16 cellular contexts compared by ENCODE assay signal in the genomic region with DNA sequence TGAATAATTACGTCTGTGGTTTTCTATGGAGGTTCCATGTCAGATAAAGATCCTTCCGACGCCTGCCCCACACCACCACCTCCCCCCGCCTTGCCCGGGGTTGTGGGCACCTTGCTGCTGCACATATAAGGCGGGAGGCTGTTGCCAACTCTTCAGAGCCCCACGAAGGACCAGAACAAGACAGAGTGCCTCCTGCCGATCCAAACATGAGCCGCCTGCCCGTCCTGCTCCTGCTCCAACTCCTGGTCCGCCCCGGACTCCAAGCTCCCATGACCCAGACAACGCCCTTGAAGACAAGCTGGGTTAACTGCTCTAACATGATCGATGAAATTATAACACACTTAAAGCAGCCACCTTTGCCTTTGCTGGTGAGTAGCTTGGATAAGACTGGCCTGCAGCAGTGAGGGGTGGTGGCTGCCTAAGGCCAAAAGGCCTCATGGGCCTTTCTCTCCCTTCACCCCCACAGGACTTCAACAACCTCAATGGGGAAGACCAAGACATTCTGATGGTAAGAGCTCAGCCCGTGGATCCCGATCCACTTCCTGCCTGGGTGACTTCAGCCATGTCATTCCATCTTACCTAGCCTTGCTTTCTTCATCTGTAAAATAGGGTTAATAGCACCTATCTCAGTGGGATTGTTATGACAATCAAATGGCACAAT. TPM values are rescaled to one million over a fixed set of nuclear protein-coding genes. Genes with fewer than 3 reads are reported as not detected.
A peak's percentile ranks its signal among the peaks of the same experiment; 100 is the strongest.
DNase-seq lines count a peak whose midpoint lies in the region; ATAC-seq, FAIRE-seq and TF ChIP-seq lines count a peak whose summit lies in the region.
"Had no signal": no experiment of that assay in that cellular context is flagged by ENCODE, and none has a peak within 500 bp of the region (broad histone marks: within the 10 kb centered on the region; RNA-seq: fewer than 3 reads in every experiment).

A gene with protein sequence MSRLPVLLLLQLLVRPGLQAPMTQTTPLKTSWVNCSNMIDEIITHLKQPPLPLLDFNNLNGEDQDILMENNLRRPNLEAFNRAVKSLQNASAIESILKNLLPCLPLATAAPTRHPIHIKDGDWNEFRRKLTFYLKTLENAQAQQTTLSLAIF (plus strand): TSS at position 155 of the 661 bp plus-strand sequence. CDS start 52 bp downstream, at position 207.

- intact Hi-C loops in activated CD4-positive, alpha-beta T cell treated with anti-CD3 and anti-CD28 coated beads for 36 hours (cut with DNase I, micrococcal nuclease) = no loop called here
- intact Hi-C loops in activated CD4-positive, alpha-beta T cell treated with anti-CD3 and anti-CD28 coated beads, Interleukin-2, amount 10 ng/mL, durations not matched to agents 24 days and 14 days (cut with micrococcal nuclease) = loop anchor here (5.0 kb wide), 2 partner anchors 248 to 638 kb away; no protein-coding TSS in a partner anchor

- POLR2A ChIA-PET in activated CD4-positive, alpha-beta T cell treated with anti-CD3 and anti-CD28 coated beads for 36 hours (lab: Charles Lee) = no interaction called here

- H3K4me1 Mint-ChIP-seq in activated CD4-positive, alpha-beta T cell treated with anti-CD3 and anti-CD28 coated beads for 36 hours = peaks cover 43% of the 10 kb centered on the region
- peaks cover 64% of the 10 kb centered on the region for H3K4me1 Mint-ChIP-seq in activated CD4-positive, alpha-beta T cell treated with anti-CD3 and anti-CD28 coated beads, Interleukin-2, amount 10 ng/mL, durations not matched to agents 24 days and 14 days
- H3K4me1 Mint-ChIP-seq in central memory CD8-positive, alpha-beta T cell = peaks cover 48% of the 10 kb centered on the region

- no peak for TF ChIP-seq POLR2A in GM12892 (IDR thresholded peaks at IDR 0.05; ENCODE audit: low read depth, low read length)

- H3K36me3 Mint-ChIP-seq in activated CD4-positive, alpha-beta T cell treated with anti-CD3 and anti-CD28 coated beads for 36 hours (ENCODE audit: low read depth) = no peaks in the 10 kb centered on the region
- no peaks in the 10 kb centered on the region for H3K36me3 Mint-ChIP-seq in activated CD4-positive, alpha-beta T cell treated with anti-CD3 and anti-CD28 coated beads, Interleukin-2, amount 10 ng/mL, durations not matched to agents 24 days and 14 days (ENCODE audit: low read depth)
- peaks cover 7% of the 10 kb centered on the region for H3K36me3 Mint-ChIP-seq in central memory CD8-positive, alpha-beta T cell (ENCODE audit: insufficient read depth)

- CTCF ChIA-PET in activated CD4-positive, alpha-beta T cell treated with anti-CD3 and anti-CD28 coated beads for 36 hours (lab: Charles Lee) = interaction anchor here (3.6 to 4.2 kb wide), 2 partner anchors 119 to 472 kb away, joined by 23 to 30 read pairs; no protein-coding TSS in a partner anchor

- no peak for FAIRE-seq in GM12892 (lab: Jason Lieb, UNC)
- FAIRE-seq: A204.1 had no signal

- no peak within 1 kb of the TSS for H3K27ac Mint-ChIP-seq in activated CD4-positive, alpha-beta T cell treated with anti-CD3 and anti-CD28 coated beads for 36 hours
- H3K27ac Mint-ChIP-seq in activated CD4-positive, alpha-beta T cell treated with anti-CD3 and anti-CD28 coated beads, Interleukin-2, amount 10 ng/mL, durations not matched to agents 24 days and 14 days = peak within 1 kb of the TSS; percentile 47
- peak within 1 kb of the TSS; percentile 76 for H3K27ac Mint-ChIP-seq in central memory CD8-positive, alpha-beta T cell (ENCODE audit: low read depth)

- no peak within 1 kb of the TSS for H3K4me3 Mint-ChIP-seq in activated CD4-positive, alpha-beta T cell treated with anti-CD3 and anti-CD28 coated beads for 36 hours
- H3K4me3 Mint-ChIP-seq in activated CD4-positive, alpha-beta T cell treated with anti-CD3 and anti-CD28 coated beads, Interleukin-2, amount 10 ng/mL, durations not matched to agents 24 days and 14 days = peak within 1 kb of the TSS; percentile 8
- H3K4me3 Mint-ChIP-seq in central memory CD8-positive, alpha-beta T cell = no peak within 1 kb of the TSS

- no peaks in the 10 kb centered on the region for H3K9me3 Mint-ChIP-seq in activated CD4-positive, alpha-beta T cell treated with anti-CD3 and anti-CD28 coated beads for 36 hours (ENCODE audit: low read depth)
- no peaks in the 10 kb centered on the region for H3K9me3 Mint-ChIP-seq in activated CD4-positive, alpha-beta T cell treated with anti-CD3 and anti-CD28 coated beads, Interleukin-2, amount 10 ng/mL, durations not matched to agents 24 days and 14 days
- H3K9me3 Mint-ChIP-seq in central memory CD8-positive, alpha-beta T cell = no peaks in the 10 kb centered on the region

- DNase-seq in activated CD4-positive, alpha-beta T cell treated with anti-CD3 and anti-CD28 coated beads for 36 hours = peak; percentile 3
- no peak for DNase-seq in activated CD4-positive, alpha-beta T cell treated with anti-CD3 and anti-CD28 coated beads for 4 hours
- no peak for DNase-seq in activated CD4-positive, alpha-beta T cell treated with anti-CD3 and anti-CD28 coated beads, Interleukin-2, amount 10 ng/mL, durations not matched to agents 24 days and 14 days
- DNase-seq in central memory CD8-positive, alpha-beta T cell (ENCODE audit: low spot score in 2 of 2) = no peak
- peak; percentile 49 for DNase-seq in stimulated activated CD8-positive, alpha-beta memory T cell treated with anti-CD3 and anti-CD28 coated beads, Interleukin-4, amount 100 ng/mL, for 48 hours
- DNase-seq in NCI-H748 treated with DMSO at 0.1 percent for 48 hours (lab: John Stamatoyannopoulos, UW) = no peak
- DNase-seq in GM12892 (ENCODE audit: insufficient read length) = no peak
- DNase-seq: COR-L47, hippocampal formation, lower lobe of right lung, MG63, NCI-H2171 treated with DMSO at 0.1 percent for 48 hours had no signal

- peaks cover 2% of the 10 kb centered on the region for H3K27me3 Mint-ChIP-seq in activated CD4-positive, alpha-beta T cell treated with anti-CD3 and anti-CD28 coated beads for 36 hours
- peaks cover 2% of the 10 kb centered on the region for H3K27me3 Mint-ChIP-seq in activated CD4-positive, alpha-beta T cell treated with anti-CD3 and anti-CD28 coated beads, Interleukin-2, amount 10 ng/mL, durations not matched to agents 24 days and 14 days
- no peaks in the 10 kb centered on the region for H3K27me3 Mint-ChIP-seq in central memory CD8-positive, alpha-beta T cell

- no peak for ATAC-seq in activated CD4-positive, alpha-beta T cell treated with anti-CD3 and anti-CD28 coated beads for 36 hours
- ATAC-seq in central memory CD8-positive, alpha-beta T cell (replicated peaks; ENCODE audit: extremely low read depth, poor library complexity, severe bottlenecking) = no peak
- no peak for ATAC-seq in HG03095 (IDR thresholded peaks at IDR 0.05; ENCODE audit: unreplicated experiment)
- ATAC-seq: lower lobe of right lung had no signal

RNA-seq across cellular contexts. Expression of the gene that starts here (rescaled TPM):
- 10 to 100 TPM; 10.8 to 11.6 TPM for total RNA-seq in activated CD4-positive, alpha-beta T cell treated with anti-CD3 and anti-CD28 coated beads for 36 hours
- 67.7 and 71.3 TPM in 2 replicates for total RNA-seq in activated CD4-positive, alpha-beta T cell treated with anti-CD3 and anti-CD28 coated beads, Interleukin-2, amount 10 ng/mL, durations not matched to agents 24 days and 14 days
- polyA plus RNA-seq in GM12892 (2012; ENCODE audit: missing spikeins) = not detected
- total RNA-seq: esophagus muscularis mucosa, lower lobe of right lung, smooth muscle cell had no signal
- polyA plus RNA-seq: smooth muscle cell had no signal

Comparison
In these comparisons a context has a peak if more than half of its experiments do, and no peak if none do; other contexts are left out.
1. DNase-seq: peak in activated CD4-positive, alpha-beta T cell treated with anti-CD3 and anti-CD28 coated beads for 36 hours (single experiment) and stimulated activated CD8-positive, alpha-beta memory T cell treated with anti-CD3 and anti-CD28 coated beads, Interleukin-4, amount 100 ng/mL, for 48 hours (single experiment); none in activated CD4-positive, alpha-beta T cell treated with anti-CD3 and anti-CD28 coated beads for 4 hours (0 of 2), activated CD4-positive, alpha-beta T cell treated with anti-CD3 and anti-CD28 coated beads, Interleukin-2, amount 10 ng/mL, durations not matched to agents 24 days and 14 days (single experiment), central memory CD8-positive, alpha-beta T cell (0 of 2), NCI-H748 treated with DMSO at 0.1 percent for 48 hours (single experiment) and GM12892 (single experiment).